ENCODE assay signal across 9 cellular contexts in the genomic region with DNA sequence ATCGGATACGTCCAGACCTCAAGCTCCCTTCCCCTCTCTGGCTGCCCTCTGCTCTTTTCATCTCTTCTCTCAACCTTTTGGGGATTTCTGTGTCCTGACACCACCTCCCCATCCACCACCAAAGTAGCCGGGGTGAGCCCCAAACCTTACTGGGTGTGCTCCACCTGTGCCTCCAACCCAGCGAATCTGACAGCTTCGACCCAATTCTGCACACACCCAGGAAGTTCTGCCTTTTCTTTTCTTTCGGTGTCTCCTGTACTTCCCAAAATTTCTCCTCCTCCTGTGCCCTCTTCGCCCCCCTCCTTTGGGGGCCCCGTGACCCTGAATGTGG. TPM values are rescaled to one million over a fixed set of nuclear protein-coding genes. Genes with fewer than 3 reads are reported as not detected.
DNase-seq lines count a peak whose midpoint lies in the region; ATAC-seq and TF ChIP-seq lines count a peak whose summit lies in the region.
"Had no signal": no experiment of that assay in that cellular context is flagged by ENCODE, and none has a peak within 500 bp of the region (broad histone marks: within the 10 kb centered on the region; RNA-seq: fewer than 3 reads in every experiment).

No MANE protein-coding gene starts in this region.

- H3K9ac ChIP-seq in mucosa of rectum (ENCODE audit: low read depth in 1 of 2, low read length in 2 of 2): peak overlapping the region; percentile 84 to 95

- H3K27me3 Mint-ChIP-seq in stimulated activated naive CD8-positive, alpha-beta T cell treated with anti-CD3 and anti-CD28 coated beads, Interleukin-15, Interleukin-2, amounts not matched to agents 100 ng/mL and 50 ng/mL, for 24 hours: no peaks in the 10 kb centered on the region
- no peaks in the 10 kb centered on the region for H3K27me3 Mint-ChIP-seq in chondrocyte (ENCODE audit: low read depth)

- intact Hi-C loops in aorta (cut with DNase I): loop anchor here (1.0 to 10.0 kb wide), 5 partner anchors 23 to 212 kb away; partner anchors contain the start of genes FGF11 (in 1 of the 2), NEURL4 (in 1 of the 2), SENP3 (in 1 of the 2) and TMEM102 (in 1 of the 2)

- no peak for ATAC-seq in stimulated activated naive CD8-positive, alpha-beta T cell treated with anti-CD3 and anti-CD28 coated beads, Interleukin-15, Interleukin-2, amounts not matched to agents 100 U/mL and 50 U/mL, for 24 hours
- ATAC-seq in aorta (ENCODE audit: low FRiP score): no peak

- no peaks in the 10 kb centered on the region for H3K9me3 ChIP-seq in mucosa of rectum (ENCODE audit: control insufficient read depth in 2 of 2, low read length in 2 of 2)
- H3K9me3 ChIP-seq in aorta (ENCODE audit: control insufficient read depth, low read length): no peaks in the 10 kb centered on the region
- H3K9me3 ChIP-seq in HAP-1: no peaks in the 10 kb centered on the region

- H3K36me3 Mint-ChIP-seq in stimulated activated naive CD8-positive, alpha-beta T cell treated with anti-CD3 and anti-CD28 coated beads, Interleukin-15, Interleukin-2, amounts not matched to agents 100 ng/mL and 50 ng/mL, for 24 hours (ENCODE audit: low read depth): peaks cover 16% of the 10 kb centered on the region
- no peaks in the 10 kb centered on the region for H3K36me3 Mint-ChIP-seq in chondrocyte (ENCODE audit: low read depth)

- H3K27ac ChIP-seq in mucosa of rectum (ENCODE audit: low read depth in 2 of 2, low read length in 2 of 2) (peak overlapping the region; percentile 96 to 97), aorta (ENCODE audit: low read depth in 1 of 2, low read length in 2 of 2) (peak overlapping the region in 1 of 2 donors; percentile 90)

- H3K36me3 ChIP-seq in mucosa of rectum (ENCODE audit: control insufficient read depth in 2 of 2, insufficient read depth in 2 of 2, low read length in 2 of 2): no peaks in the 10 kb centered on the region
- no peaks in the 10 kb centered on the region for H3K36me3 ChIP-seq in aorta (ENCODE audit: control insufficient read depth in 1 of 2, insufficient read depth in 2 of 2, low read length in 1 of 2)
- H3K36me3 ChIP-seq in HAP-1 (replicated peaks): no peaks in the 10 kb centered on the region

- peak overlapping the region; percentile 74 for H3K27ac Mint-ChIP-seq in stimulated activated naive CD8-positive, alpha-beta T cell treated with anti-CD3 and anti-CD28 coated beads, Interleukin-15, Interleukin-2, amounts not matched to agents 100 ng/mL and 50 ng/mL, for 24 hours
- H3K27ac Mint-ChIP-seq in chondrocyte (ENCODE audit: unreplicated experiment): peak overlapping the region; percentile 91

- H3K9me3 Mint-ChIP-seq in stimulated activated naive CD8-positive, alpha-beta T cell treated with anti-CD3 and anti-CD28 coated beads, Interleukin-15, Interleukin-2, amounts not matched to agents 100 ng/mL and 50 ng/mL, for 24 hours: no peaks in the 10 kb centered on the region
- no peaks in the 10 kb centered on the region for H3K9me3 Mint-ChIP-seq in chondrocyte (ENCODE audit: low read depth)

- peak overlapping the region; percentile 83 to 86 for H3K4me3 ChIP-seq in mucosa of rectum (ENCODE audit: low read length in 2 of 2)
- peak overlapping the region; percentile 22 to 84 for H3K4me3 ChIP-seq in aorta (ENCODE audit: low read length in 2 of 2)
- H3K4me3 ChIP-seq in HAP-1: no peak overlapping the region

- H3K4me1 Mint-ChIP-seq in stimulated activated naive CD8-positive, alpha-beta T cell treated with anti-CD3 and anti-CD28 coated beads, Interleukin-15, Interleukin-2, amounts not matched to agents 100 ng/mL and 50 ng/mL, for 24 hours (ENCODE audit: low read depth): peaks cover 38% of the 10 kb centered on the region
- peaks cover 46% of the 10 kb centered on the region for H3K4me1 Mint-ChIP-seq in chondrocyte (ENCODE audit: low read depth)

- WGBS in aorta, 2 donors: 22 to 27% methylated on average over 8 of the region's 8 CpGs

- no peak for DNase-seq in stimulated activated naive CD8-positive, alpha-beta T cell treated with anti-CD3 and anti-CD28 coated beads, Interleukin-15, Interleukin-2, amounts not matched to agents 100 U/mL and 50 U/mL, for 24 hours
- DNase-seq in chondrocyte (ENCODE audit: low spot score): no peak
- no peak for DNase-seq in aorta
- DNase-seq in HAP-1 (ENCODE audit: low spot score in 2 of 2): no peak
- DNase-seq in cerebellum (ENCODE audit: low spot score): no peak
- DNase-seq in iPS-NIHi11 (ENCODE audit: low spot score): no peak

- H3K4me1 ChIP-seq in mucosa of rectum (ENCODE audit: control insufficient read depth in 2 of 2, insufficient read depth in 2 of 2, low read length in 2 of 2) (peaks cover 27 to 39% of the 10 kb centered on the region in 2 donors), aorta (ENCODE audit: control insufficient read depth in 1 of 2, insufficient read depth in 2 of 2, low read length in 2 of 2) (peaks cover 0 to 7% of the 10 kb centered on the region in 2 donors), HAP-1 (peaks cover 3% of the 10 kb centered on the region; the same call in 1 of the 2 replicates)

- peak; percentile 31 for TF ChIP-seq CTCF in chondrocyte (IDR thresholded peaks at IDR 0.05)

- in situ Hi-C loops in HAP-1 (cut with MboI; ENCODE audit: low sequenced_read_pairs): no loop called here

- no peaks in the 10 kb centered on the region for H3K27me3 ChIP-seq in mucosa of rectum (ENCODE audit: control insufficient read depth in 2 of 2, insufficient read depth in 2 of 2, low read length in 2 of 2)
- no peaks in the 10 kb centered on the region for H3K27me3 ChIP-seq in aorta (ENCODE audit: control insufficient read depth in 1 of 2, insufficient read depth in 2 of 2, low read length in 1 of 2)
- no peaks in the 10 kb centered on the region for H3K27me3 ChIP-seq in HAP-1 (ENCODE audit: low read depth)

- H3K4me3 Mint-ChIP-seq in stimulated activated naive CD8-positive, alpha-beta T cell treated with anti-CD3 and anti-CD28 coated beads, Interleukin-15, Interleukin-2, amounts not matched to agents 100 ng/mL and 50 ng/mL, for 24 hours: peak overlapping the region; percentile 84
- H3K4me3 Mint-ChIP-seq in chondrocyte (ENCODE audit: unreplicated experiment): peak overlapping the region; percentile 87

RNA-seq across cellular contexts. Expression of gene KCTD11, which starts 0.6 kb away (rescaled TPM):
- total RNA-seq in chondrocyte: 16.6 to 23.3 TPM (median 23.0 TPM) in 3 replicates
- total RNA-seq in aorta: 10 to 100 TPM; 12.4 to 15.8 TPM
- 10 to 100 TPM; 11.0 to 11.4 TPM for polyA plus RNA-seq in aorta
- 2.3 TPM for total RNA-seq in cerebellum

RNA-seq across cellular contexts. Expression of gene TMEM95, which starts 2.4 kb away (rescaled TPM):
- not detected in 3 replicates for total RNA-seq in chondrocyte
- total RNA-seq in aorta: not detected
- polyA plus RNA-seq in aorta: not detected
- not detected for total RNA-seq in cerebellum
- total RNA-seq: LHCN-M2 had no signal

RNA-seq across cellular contexts. Expression of gene ACAP1, which starts 16.2 kb away (rescaled TPM):
- total RNA-seq in chondrocyte (2.9 to 6.8 TPM (median 3.7 TPM) in 3 replicates), aorta (10 to 100 TPM; 18.6 to 21.8 TPM), cerebellum (0.45 TPM)
- polyA plus RNA-seq in aorta: 10 to 100 TPM in 1 of 2 donors, 1 to 10 TPM in 1; 6.5 to 10.8 TPM
- total RNA-seq: LHCN-M2 had no signal

RNA-seq across cellular contexts. Expression of gene NEURL4, which starts 23.4 kb away (rescaled TPM):
- total RNA-seq in chondrocyte: 28.0 to 43.3 TPM (median 32.4 TPM) in 3 replicates
- 10 to 100 TPM; 24.5 to 36.7 TPM for total RNA-seq in aorta
- 10 to 100 TPM in 1 of 2 donors, 1 to 10 TPM in 1; 7.3 to 52.8 TPM for polyA plus RNA-seq in aorta
- total RNA-seq in cerebellum: 35.4 TPM

RNA-seq across cellular contexts. Expression of gene TNK1, which starts 28.4 kb away (rescaled TPM):
- total RNA-seq in chondrocyte: 0.22 to 0.72 TPM in 2 of 3 replicates, not detected in the other
- total RNA-seq in aorta: 1 to 10 TPM; 2.4 to 6.6 TPM
- polyA plus RNA-seq in aorta: 1 to 10 TPM; 1.9 to 3.1 TPM
- total RNA-seq in cerebellum: 0.36 TPM
- total RNA-seq: LHCN-M2 had no signal
